ENCODE assay signal across 8 cellular contexts in genomic region chr10:67520924-67521520, GRCh38.
A peak's percentile ranks its signal among the peaks of the same experiment; 100 is the strongest.
DNase-seq lines count a peak whose midpoint lies in the region; ATAC-seq and TF ChIP-seq lines count a peak whose summit lies in the region.

No MANE protein-coding gene starts in this region.

- H3K4me3 Mint-ChIP-seq in activated T-cell treated with anti-CD3 and anti-CD28 coated beads, Interleukin-2, amount 50 U/mL, for 72 hours = no peak overlapping the region
- H3K4me3 Mint-ChIP-seq in glutamatergic neuron (ENCODE audit: unreplicated experiment) = no peak overlapping the region
- no peak overlapping the region for H3K4me3 Mint-ChIP-seq in progenitor cell of endocrine pancreas (ENCODE audit: low read depth)
- no peak overlapping the region for H3K4me3 Mint-ChIP-seq in stimulated activated memory B cell treated with anti-CD40 and anti-IgM and Interleukin-4, amounts not matched to agents 10 μg/mL and 1 μg/mL and 100 μg/mL, for 72 hours

- no peak overlapping the region for H3K27ac Mint-ChIP-seq in activated T-cell treated with anti-CD3 and anti-CD28 coated beads, Interleukin-2, amount 50 U/mL, for 72 hours
- no peak overlapping the region for H3K27ac Mint-ChIP-seq in glutamatergic neuron (ENCODE audit: unreplicated experiment)
- no peak overlapping the region for H3K27ac Mint-ChIP-seq in progenitor cell of endocrine pancreas
- H3K27ac Mint-ChIP-seq in stimulated activated memory B cell treated with anti-CD40 and anti-IgM and Interleukin-4, amounts not matched to agents 10 μg/mL and 1 μg/mL and 100 μg/mL, for 72 hours = no peak overlapping the region

- no peaks in the 10 kb centered on the region for H3K9me3 Mint-ChIP-seq in activated T-cell treated with anti-CD3 and anti-CD28 coated beads, Interleukin-2, amount 50 U/mL, for 72 hours
- H3K9me3 Mint-ChIP-seq in glutamatergic neuron (ENCODE audit: unreplicated experiment) = no peaks in the 10 kb centered on the region
- no peaks in the 10 kb centered on the region for H3K9me3 Mint-ChIP-seq in progenitor cell of endocrine pancreas (ENCODE audit: low read depth)
- H3K9me3 Mint-ChIP-seq in stimulated activated memory B cell treated with anti-CD40 and anti-IgM and Interleukin-4, amounts not matched to agents 10 μg/mL and 1 μg/mL and 100 μg/mL, for 72 hours = no peaks in the 10 kb centered on the region

- peak; percentile 58 for TF ChIP-seq CTCF in glutamatergic neuron (IDR thresholded peaks at IDR 0.05; ENCODE audit: partially characterized antibody, unreplicated experiment)
- peak; percentile 90 for TF ChIP-seq CTCF in progenitor cell of endocrine pancreas (IDR thresholded peaks at IDR 0.05; ENCODE audit: unreplicated experiment)

- peak; percentile 39 for DNase-seq in D341Med (ENCODE audit: low spot score)
- peak; percentile 3 for DNase-seq in NCI-H526 treated with DMSO at 0.1 percent for 48 hours (lab: John Stamatoyannopoulos, UW)
- DNase-seq in activated T-cell treated with anti-CD3 and anti-CD28 coated beads, Interleukin-2, amount 50 U/mL, for 72 hours = peak; percentile 14 to 36
- no peak for DNase-seq in glutamatergic neuron
- DNase-seq in progenitor cell of endocrine pancreas (ENCODE audit: low spot score, unreplicated experiment) = no peak

- H3K4me1 Mint-ChIP-seq in activated T-cell treated with anti-CD3 and anti-CD28 coated beads, Interleukin-2, amount 50 U/mL, for 72 hours (ENCODE audit: low read depth) = no peaks in the 10 kb centered on the region
- H3K4me1 Mint-ChIP-seq in glutamatergic neuron (ENCODE audit: low read depth, unreplicated experiment) = no peaks in the 10 kb centered on the region
- peaks cover 8% of the 10 kb centered on the region for H3K4me1 Mint-ChIP-seq in progenitor cell of endocrine pancreas (ENCODE audit: low read depth)
- H3K4me1 Mint-ChIP-seq in stimulated activated memory B cell treated with anti-CD40 and anti-IgM and Interleukin-4, amounts not matched to agents 10 μg/mL and 1 μg/mL and 100 μg/mL, for 72 hours = no peaks in the 10 kb centered on the region

- no peaks in the 10 kb centered on the region for H3K36me3 Mint-ChIP-seq in activated T-cell treated with anti-CD3 and anti-CD28 coated beads, Interleukin-2, amount 50 U/mL, for 72 hours (ENCODE audit: insufficient read depth in 2 of 2)
- H3K36me3 Mint-ChIP-seq in glutamatergic neuron (ENCODE audit: unreplicated experiment) (no peaks in the 10 kb centered on the region), progenitor cell of endocrine pancreas (ENCODE audit: insufficient read depth) (no peaks in the 10 kb centered on the region)
- no peaks in the 10 kb centered on the region for H3K36me3 Mint-ChIP-seq in stimulated activated memory B cell treated with anti-CD40 and anti-IgM and Interleukin-4, amounts not matched to agents 10 μg/mL and 1 μg/mL and 100 μg/mL, for 72 hours

- peak; percentile 88 for ATAC-seq in GM18867 (IDR thresholded peaks at IDR 0.05; ENCODE audit: unreplicated experiment)
- ATAC-seq in HG03066 (IDR thresholded peaks at IDR 0.05; ENCODE audit: low read depth, unreplicated experiment) = peak; percentile 94
- peak; percentile 55 to 74 for ATAC-seq in activated T-cell treated with anti-CD3 and anti-CD28 coated beads, Interleukin-2, amount 50 U/mL, for 72 hours (replicated peaks in 1 of 2)
- ATAC-seq in stimulated activated memory B cell treated with anti-CD40 and anti-IgM and Interleukin-4, amounts not matched to agents 10 μg/mL and 1 μg/mL and 100 μg/mL, for 72 hours = no peak

- no peaks in the 10 kb centered on the region for H3K27me3 Mint-ChIP-seq in activated T-cell treated with anti-CD3 and anti-CD28 coated beads, Interleukin-2, amount 50 U/mL, for 72 hours (ENCODE audit: low read depth)
- H3K27me3 Mint-ChIP-seq in glutamatergic neuron (ENCODE audit: unreplicated experiment) = no peaks in the 10 kb centered on the region
- H3K27me3 Mint-ChIP-seq in progenitor cell of endocrine pancreas = no peaks in the 10 kb centered on the region
- H3K27me3 Mint-ChIP-seq in stimulated activated memory B cell treated with anti-CD40 and anti-IgM and Interleukin-4, amounts not matched to agents 10 μg/mL and 1 μg/mL and 100 μg/mL, for 72 hours = no peaks in the 10 kb centered on the region

Comparison
In these comparisons a context has a peak if more than half of its experiments do, and no peak if none do; other contexts are left out.
1. DNase-seq: peak in D341Med (single experiment), NCI-H526 treated with DMSO at 0.1 percent for 48 hours (single experiment) and activated T-cell treated with anti-CD3 and anti-CD28 coated beads, Interleukin-2, amount 50 U/mL, for 72 hours (2 of 2); none in glutamatergic neuron (single experiment) and progenitor cell of endocrine pancreas (single experiment).